8 cellular contexts compared by ENCODE assay signal in the genomic region with DNA sequence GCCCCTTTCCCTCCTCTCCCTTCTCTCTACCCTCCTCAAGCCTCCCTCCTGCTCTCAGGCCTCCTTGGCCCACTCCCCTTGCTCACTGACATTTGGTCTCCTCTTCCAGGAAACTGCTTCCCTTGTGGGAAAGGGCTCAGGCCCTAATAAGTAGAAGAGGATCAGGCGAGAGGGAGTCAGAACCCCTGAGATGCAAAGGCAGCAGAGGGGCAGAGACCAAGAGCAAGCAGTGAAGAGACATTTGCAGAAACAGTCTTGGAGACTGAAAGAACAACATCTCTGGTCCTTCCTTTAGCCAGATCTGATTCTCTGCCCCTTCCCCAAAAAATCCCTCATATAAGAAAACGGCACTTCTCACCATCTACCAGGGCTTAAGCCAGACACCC. TPM values are rescaled to one million over a fixed set of nuclear protein-coding genes. Genes with fewer than 3 reads are reported as not detected.
A peak's percentile ranks its signal among the peaks of the same experiment; 100 is the strongest.
DNase-seq lines count a peak whose midpoint lies in the region; TF ChIP-seq lines count a peak whose summit lies in the region.

No MANE protein-coding gene starts in this region.

- peak overlapping the region; percentile 88 for H3K9ac ChIP-seq in OCI-LY1 (ENCODE audit: low read length)
- peak overlapping the region; percentile 52 for H3K9ac ChIP-seq in neural cell (ENCODE audit: low read length)

- H3K27me3 ChIP-seq in OCI-LY1 (ENCODE audit: insufficient read depth, low read length), result no peaks in the 10 kb centered on the region
- H3K27me3 ChIP-seq in effector memory CD4-positive, alpha-beta T cell (replicated peaks; ENCODE audit: control insufficient read depth, insufficient read depth, low read length, poor library complexity, severe bottlenecking), result no peaks in the 10 kb centered on the region
- peaks cover 50% of the 10 kb centered on the region for H3K27me3 ChIP-seq in neural cell (ENCODE audit: insufficient read depth, low read depth, low read length)

- H3K9me2 ChIP-seq in OCI-LY1 (ENCODE audit: low read depth, low read length) (no peaks in the 10 kb centered on the region), neural cell (ENCODE audit: insufficient read depth, low read length) (no peaks in the 10 kb centered on the region)

- no peak for TF ChIP-seq RAD21 in neural cell (conservative IDR thresholded peaks at IDR 0.05)

- H3F3A ChIP-seq in OCI-LY1 (ENCODE audit: insufficient read depth, low read length) (peaks cover 8% of the 10 kb centered on the region), neural cell (ENCODE audit: insufficient read depth, low read length, poor library complexity, severe bottlenecking) (no peaks in the 10 kb centered on the region)

- H3K27ac ChIP-seq in OCI-LY1 (ENCODE audit: low read depth, low read length, poor library complexity, severe bottlenecking), result peak overlapping the region; percentile 96
- H3K27ac ChIP-seq in effector memory CD4-positive, alpha-beta T cell (ENCODE audit: insufficient read depth, low read length, poor library complexity, severe bottlenecking), result peak overlapping the region; percentile 100
- H3K27ac ChIP-seq in neural cell (ENCODE audit: low read length), result no peak overlapping the region

- H3K4me2 ChIP-seq in OCI-LY1 (ENCODE audit: low read length) (peak overlapping the region; percentile 81), neural cell (ENCODE audit: low read length) (no peak overlapping the region)

- TF ChIP-seq CTCF in OCI-LY1 (IDR thresholded peaks at IDR 0.05; ENCODE audit: low read length), result no peak
- no peak for TF ChIP-seq CTCF in neural cell (IDR thresholded peaks at IDR 0.05; ENCODE audit: poor library complexity, severe bottlenecking)

- no peaks in the 10 kb centered on the region for H4K20me1 ChIP-seq in OCI-LY1 (ENCODE audit: insufficient read depth, low read length)
- no peaks in the 10 kb centered on the region for H4K20me1 ChIP-seq in neural cell (ENCODE audit: insufficient read depth)

- peaks cover 10% of the 10 kb centered on the region for H3K36me3 ChIP-seq in OCI-LY1 (ENCODE audit: insufficient read depth, low read length)
- peaks cover 22% of the 10 kb centered on the region for H3K36me3 ChIP-seq in effector memory CD4-positive, alpha-beta T cell (ENCODE audit: control insufficient read depth, insufficient read depth, low read length)
- H3K36me3 ChIP-seq in neural cell (ENCODE audit: insufficient read depth, low read length), result no peaks in the 10 kb centered on the region

- DNase-seq in CD1c-positive myeloid dendritic cell (ENCODE audit: extremely low spot score) (peak; percentile 19), iPS-NIHi11 (ENCODE audit: low spot score) (no peak), globus pallidus (ENCODE audit: low spot score) (no peak), epidermal melanocyte (ENCODE audit: insufficient read length, low spot score) (no peak)
- DNase-seq in effector memory CD4-positive, alpha-beta T cell, result no peak
- DNase-seq in stimulated activated CD4-positive, alpha-beta T cell treated with anti-CD3 and anti-CD28 coated beads, Interleukin-12 subunit alpha, Interleukin-12 subunit beta, amount 100 ng/mL, for 4 hours, result no peak

- H3K79me2 ChIP-seq in OCI-LY1 (ENCODE audit: insufficient read depth, low read length) (peaks cover 6% of the 10 kb centered on the region), neural cell (replicated peaks; ENCODE audit: insufficient read depth, low read length) (peaks cover 21% of the 10 kb centered on the region)

- H3K4me1 ChIP-seq in OCI-LY1 (ENCODE audit: insufficient read depth, low read length, severe bottlenecking), result peaks cover 53% of the 10 kb centered on the region
- H3K4me1 ChIP-seq in effector memory CD4-positive, alpha-beta T cell (ENCODE audit: control insufficient read depth, insufficient read depth, low read length, poor library complexity, severe bottlenecking), result peaks cover 36% of the 10 kb centered on the region

- peak overlapping the region; percentile 96 for H3K4me3 ChIP-seq in OCI-LY1 (ENCODE audit: low read depth, low read length, poor library complexity, severe bottlenecking)
- H3K4me3 ChIP-seq in effector memory CD4-positive, alpha-beta T cell (ENCODE audit: insufficient read depth, low read depth, low read length, poor library complexity, severe bottlenecking), result peak overlapping the region; percentile 99
- no peak overlapping the region for H3K4me3 ChIP-seq in neural cell (ENCODE audit: low read length)

- no peak overlapping the region for H2AFZ ChIP-seq in OCI-LY1 (ENCODE audit: low read length)
- H2AFZ ChIP-seq in neural cell (ENCODE audit: low read depth, low read length), result no peak overlapping the region

- no peak for TF ChIP-seq EP300 in neural cell (conservative IDR thresholded peaks at IDR 0.05; ENCODE audit: poor library complexity, severe bottlenecking)

- H3K9me3 ChIP-seq in OCI-LY1 (ENCODE audit: low read length), result no peaks in the 10 kb centered on the region
- H3K9me3 ChIP-seq in effector memory CD4-positive, alpha-beta T cell (ENCODE audit: control insufficient read depth, low read length), result no peaks in the 10 kb centered on the region
- no peaks in the 10 kb centered on the region for H3K9me3 ChIP-seq in neural cell (ENCODE audit: low read length)

TF ChIP-seq in neural cell, 6 proteins besides CTCF, POLR2A, EP300 and RAD21:
- TF ChIP-seq EZH2 (IDR thresholded peaks at IDR 0.05; ENCODE audit: borderline replicate concordance, insufficient read depth, low read length, poor library complexity, severe bottlenecking) (no peak), POLR2AphosphoS5 (IDR thresholded peaks at IDR 0.05) (no peak), TAF1 (IDR thresholded peaks at IDR 0.05; ENCODE audit: low read depth) (no peak), SMC3 (conservative IDR thresholded peaks at IDR 0.05; ENCODE audit: poor library complexity) (no peak), MXI1 (conservative IDR thresholded peaks at IDR 0.05; ENCODE audit: poor library complexity, severe bottlenecking) (no peak)
- TF ChIP-seq, protein P1, sequence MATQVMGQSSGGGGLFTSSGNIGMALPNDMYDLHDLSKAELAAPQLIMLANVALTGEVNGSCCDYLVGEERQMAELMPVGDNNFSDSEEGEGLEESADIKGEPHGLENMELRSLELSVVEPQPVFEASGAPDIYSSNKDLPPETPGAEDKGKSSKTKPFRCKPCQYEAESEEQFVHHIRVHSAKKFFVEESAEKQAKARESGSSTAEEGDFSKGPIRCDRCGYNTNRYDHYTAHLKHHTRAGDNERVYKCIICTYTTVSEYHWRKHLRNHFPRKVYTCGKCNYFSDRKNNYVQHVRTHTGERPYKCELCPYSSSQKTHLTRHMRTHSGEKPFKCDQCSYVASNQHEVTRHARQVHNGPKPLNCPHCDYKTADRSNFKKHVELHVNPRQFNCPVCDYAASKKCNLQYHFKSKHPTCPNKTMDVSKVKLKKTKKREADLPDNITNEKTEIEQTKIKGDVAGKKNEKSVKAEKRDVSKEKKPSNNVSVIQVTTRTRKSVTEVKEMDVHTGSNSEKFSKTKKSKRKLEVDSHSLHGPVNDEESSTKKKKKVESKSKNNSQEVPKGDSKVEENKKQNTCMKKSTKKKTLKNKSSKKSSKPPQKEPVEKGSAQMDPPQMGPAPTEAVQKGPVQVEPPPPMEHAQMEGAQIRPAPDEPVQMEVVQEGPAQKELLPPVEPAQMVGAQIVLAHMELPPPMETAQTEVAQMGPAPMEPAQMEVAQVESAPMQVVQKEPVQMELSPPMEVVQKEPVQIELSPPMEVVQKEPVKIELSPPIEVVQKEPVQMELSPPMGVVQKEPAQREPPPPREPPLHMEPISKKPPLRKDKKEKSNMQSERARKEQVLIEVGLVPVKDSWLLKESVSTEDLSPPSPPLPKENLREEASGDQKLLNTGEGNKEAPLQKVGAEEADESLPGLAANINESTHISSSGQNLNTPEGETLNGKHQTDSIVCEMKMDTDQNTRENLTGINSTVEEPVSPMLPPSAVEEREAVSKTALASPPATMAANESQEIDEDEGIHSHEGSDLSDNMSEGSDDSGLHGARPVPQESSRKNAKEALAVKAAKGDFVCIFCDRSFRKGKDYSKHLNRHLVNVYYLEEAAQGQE (IDR thresholded peaks at IDR 0.05; ENCODE audit: borderline replicate concordance), result no peak

RNA-seq across cellular contexts. Expression of a gene that starts 1.9 kb away (rescaled TPM):
- polyA plus RNA-seq in neural cell, result 14.3 and 23.2 TPM in 2 replicates
- 52.1 and 58.4 TPM in 2 replicates for polyA minus RNA-seq in neural cell

RNA-seq across cellular contexts. Expression of a gene that starts 4.0 kb away (rescaled TPM):
- polyA plus RNA-seq in neural cell, result 0.34 TPM in 1 of 2 replicates, not detected in the other
- 0.24 and 0.35 TPM in 2 replicates for polyA minus RNA-seq in neural cell

RNA-seq across cellular contexts. Expression of a gene that starts 19.4 kb away (rescaled TPM):
- 39.5 and 52.1 TPM in 2 replicates for polyA plus RNA-seq in neural cell
- polyA minus RNA-seq in neural cell, result 23.4 and 28.2 TPM in 2 replicates

RNA-seq across cellular contexts. Expression of a gene that starts 19.7 kb away (rescaled TPM):
- 37.3 and 67.2 TPM in 2 replicates for polyA plus RNA-seq in neural cell
- polyA minus RNA-seq in neural cell, result 31.1 and 35.8 TPM in 2 replicates

RNA-seq across cellular contexts. Expression of a gene that starts 25.1 kb away (rescaled TPM):
- 22.6 and 31.0 TPM in 2 replicates for polyA plus RNA-seq in neural cell
- 24.6 and 24.7 TPM in 2 replicates for polyA minus RNA-seq in neural cell
